ENCODE assay signal across 8 cellular contexts in genomic region chr18:62586148-62586774, GRCh38.
A peak's percentile ranks its signal among the peaks of the same experiment; 100 is the strongest.
DNase-seq lines count a peak whose midpoint lies in the region; ATAC-seq and TF ChIP-seq lines count a peak whose summit lies in the region.

No MANE protein-coding gene starts in this region.

- H3K9me3 Mint-ChIP-seq in activated naive CD8-positive, alpha-beta T cell treated with anti-CD3 and anti-CD28 coated beads, Interleukin-2, amount 10 ng/mL, durations not matched to agents 7 days and 5 days = no peaks in the 10 kb centered on the region

- H3K4me1 ChIP-seq in DND-41 (ENCODE audit: insufficient read depth, low read length) = peaks cover 18% of the 10 kb centered on the region
- no peaks in the 10 kb centered on the region for H3K4me1 ChIP-seq in cardiac muscle cell (ENCODE audit: low read depth)
- peaks cover 16% of the 10 kb centered on the region for H3K4me1 ChIP-seq in psoas muscle

- intact Hi-C loops in psoas muscle (cut with DNase I) = loop anchor here (2.0 to 10.0 kb wide), 5 partner anchors 126 to 401 kb away; partner anchors contain the start of genes PIGN (in 1 of the 2), RELCH (in 1 of the 2) and TNFRSF11A (in 1 of the 2)

- H3K4me3 Mint-ChIP-seq in activated naive CD8-positive, alpha-beta T cell treated with anti-CD3 and anti-CD28 coated beads, Interleukin-2, amount 10 ng/mL, durations not matched to agents 7 days and 5 days = peak overlapping the region; percentile 54

- H3K4me2 ChIP-seq in DND-41 (ENCODE audit: insufficient read depth, low read length) = no peak overlapping the region

- H3K79me2 ChIP-seq in DND-41 (ENCODE audit: insufficient read depth, low read length) = no peaks in the 10 kb centered on the region

- H2AFZ ChIP-seq in DND-41 (ENCODE audit: low read depth, low read length) = no peak overlapping the region

- H3K9ac ChIP-seq in DND-41 (ENCODE audit: low read depth, low read length) = no peak overlapping the region

- peak overlapping the region; percentile 77 for H3K27ac Mint-ChIP-seq in activated naive CD8-positive, alpha-beta T cell treated with anti-CD3 and anti-CD28 coated beads, Interleukin-2, amount 10 ng/mL, durations not matched to agents 7 days and 5 days

- H3K36me3 ChIP-seq in DND-41 (ENCODE audit: insufficient read depth, low read length) (no peaks in the 10 kb centered on the region), cardiac muscle cell (no peaks in the 10 kb centered on the region), psoas muscle (ENCODE audit: insufficient read depth in 1 of 2, low read depth in 1 of 2) (peaks cover 0 to 19% of the 10 kb centered on the region in 2 donors)

- WGBS in psoas muscle, 3 donors = 17 to 28% (median 25%) methylated on average over 14 of the region's 14 CpGs

- ATAC-seq in DND-41 (ENCODE audit: insufficient read depth, low read depth) (no peak), GM21717 (IDR thresholded peaks at IDR 0.05; ENCODE audit: unreplicated experiment) (peak; percentile 67), SK-N-SH treated with all-trans-retinoic acid at 6 μM for 48 hours (peak; percentile 89), psoas muscle (peak; percentile 55 to 79 (median 76)), HG02938 (IDR thresholded peaks at IDR 0.05; ENCODE audit: unreplicated experiment) (no peak)
- peak; percentile 37 for ATAC-seq in activated naive CD8-positive, alpha-beta T cell treated with anti-CD3 and anti-CD28 coated beads, Interleukin-2, amount 10 ng/mL, durations not matched to agents 7 days and 5 days (ENCODE audit: low read depth)

- H3K36me3 Mint-ChIP-seq in activated naive CD8-positive, alpha-beta T cell treated with anti-CD3 and anti-CD28 coated beads, Interleukin-2, amount 10 ng/mL, durations not matched to agents 7 days and 5 days = peaks cover 17% of the 10 kb centered on the region

- POLR2A ChIA-PET in activated naive CD8-positive, alpha-beta T cell treated with anti-CD3 and anti-CD28 coated beads, Interleukin-2, amount 10 ng/mL, durations not matched to agents 7 days and 5 days (lab: Charles Lee) = interaction anchor here (1.4 to 1.5 kb wide), 2 partner anchors 62 to 129 kb away, joined by 3 to 5 read pairs; partner anchors contain the start of gene PHLPP1

- H3K27me3 ChIP-seq in DND-41 (ENCODE audit: insufficient read depth, low read length, poor library complexity) (no peaks in the 10 kb centered on the region), cardiac muscle cell (no peaks in the 10 kb centered on the region), psoas muscle (ENCODE audit: insufficient read depth in 3 of 3, low read length in 2 of 3) (no peaks in the 10 kb centered on the region)

- H3K27ac ChIP-seq in DND-41 (ENCODE audit: low read length) (no peak overlapping the region), cardiac muscle cell (no peak overlapping the region), psoas muscle (no peak overlapping the region)

- H3K27me3 Mint-ChIP-seq in activated naive CD8-positive, alpha-beta T cell treated with anti-CD3 and anti-CD28 coated beads, Interleukin-2, amount 10 ng/mL, durations not matched to agents 7 days and 5 days = no peaks in the 10 kb centered on the region

- DNase-seq in DND-41 = peak; percentile 23
- DNase-seq in LNCaP clone FGC (ENCODE audit: low read depth) = peak; percentile 10
- DNase-seq in activated naive CD8-positive, alpha-beta T cell treated with anti-CD3 and anti-CD28 coated beads, Interleukin-2, amount 10 ng/mL, durations not matched to agents 7 days and 5 days = peak; percentile 62
- DNase-seq in cardiac muscle cell (ENCODE audit: low read depth in 1 of 2, low spot score in 1 of 2) = peak; percentile 79 to 85
- DNase-seq in psoas muscle = peak; percentile 73 to 86

- H3K4me3 ChIP-seq in DND-41 (ENCODE audit: low read depth in 1 of 2, low read length in 2 of 2) (no peak overlapping the region), LNCaP clone FGC (ENCODE audit: low read depth, low read length) (no peak overlapping the region), cardiac muscle cell (no peak overlapping the region), psoas muscle (no peak overlapping the region)

- no peaks in the 10 kb centered on the region for H4K20me1 ChIP-seq in DND-41 (ENCODE audit: insufficient read depth, low read length)

- TF ChIP-seq CTCF in DND-41 (IDR thresholded peaks at IDR 0.05; ENCODE audit: borderline replicate concordance, extremely low read depth, low read length, poor library complexity, severe bottlenecking) = peak; percentile 66
- peak; percentile 96 for TF ChIP-seq CTCF in LNCaP clone FGC (IDR thresholded peaks at IDR 0.05; ENCODE audit: control insufficient read depth, extremely low read depth, insufficient read depth)
- TF ChIP-seq CTCF in cardiac muscle cell (IDR thresholded peaks at IDR 0.05; ENCODE audit: low read depth, low read length) = peak; percentile 96
- TF ChIP-seq CTCF in psoas muscle (IDR thresholded peaks at IDR 0.05) = peak; percentile 83

- H3K4me1 Mint-ChIP-seq in activated naive CD8-positive, alpha-beta T cell treated with anti-CD3 and anti-CD28 coated beads, Interleukin-2, amount 10 ng/mL, durations not matched to agents 7 days and 5 days = peaks cover 34% of the 10 kb centered on the region

- H3K9me3 ChIP-seq in DND-41 (ENCODE audit: insufficient read depth, low read length, severe bottlenecking) (no peaks in the 10 kb centered on the region), cardiac muscle cell (ENCODE audit: low read depth) (no peaks in the 10 kb centered on the region), psoas muscle (no peaks in the 10 kb centered on the region)

TF ChIP-seq in SK-N-SH treated with all-trans-retinoic acid at 6 μM for 48 hours, 23 proteins besides CTCF, POLR2A, EP300 and RAD21:
- no peak for TF ChIP-seq GLIS3 (CRISPR knock-in tag; IDR thresholded peaks at IDR 0.05)
- TF ChIP-seq ZFP3 (CRISPR knock-in tag; IDR thresholded peaks at IDR 0.05) = no peak
- no peak for TF ChIP-seq ZNF70 (CRISPR knock-in tag; IDR thresholded peaks at IDR 0.05)
- TF ChIP-seq CSDC2 (CRISPR knock-in tag; IDR thresholded peaks at IDR 0.05) = no peak
- TF ChIP-seq RARB (CRISPR knock-in tag; IDR thresholded peaks at IDR 0.05) = no peak
- TF ChIP-seq POU6F1 (CRISPR knock-in tag; IDR thresholded peaks at IDR 0.05; ENCODE audit: borderline replicate concordance, low read depth) = no peak
- no peak for TF ChIP-seq TSHZ2 (CRISPR knock-in tag; IDR thresholded peaks at IDR 0.05)
- no peak for TF ChIP-seq CSRNP3 (CRISPR knock-in tag; IDR thresholded peaks at IDR 0.05)
- TF ChIP-seq TOX (CRISPR knock-in tag; IDR thresholded peaks at IDR 0.05; ENCODE audit: borderline replicate concordance) = no peak
- no peak for TF ChIP-seq ISL1 (CRISPR knock-in tag; IDR thresholded peaks at IDR 0.05)
- TF ChIP-seq TCF4 (CRISPR knock-in tag; IDR thresholded peaks at IDR 0.05; ENCODE audit: borderline replicate concordance) = no peak
- TF ChIP-seq ZNF565 (CRISPR knock-in tag; conservative IDR thresholded peaks at IDR 0.05; ENCODE audit: low read depth) = no peak

Comparison
In these comparisons a context has a peak if more than half of its experiments do, and no peak if none do; other contexts are left out.
1. ATAC-seq: peak in GM21717 (single experiment), SK-N-SH treated with all-trans-retinoic acid at 6 μM for 48 hours (single experiment), activated naive CD8-positive, alpha-beta T cell treated with anti-CD3 and anti-CD28 coated beads, Interleukin-2, amount 10 ng/mL, durations not matched to agents 7 days and 5 days (single experiment) and psoas muscle (4 of 4); none in DND-41 (single experiment) and HG02938 (single experiment).
2. DNase-seq: peak in every context shown above with its lines; median percentile 82 in cardiac muscle cell; 80 in psoas muscle; 62 in activated naive CD8-positive, alpha-beta T cell treated with anti-CD3 and anti-CD28 coated beads, Interleukin-2, amount 10 ng/mL, durations not matched to agents 7 days and 5 days; 23 in DND-41; 10 in LNCaP clone FGC.
3. Peak in every context shown above with its lines, with median percentiles within 50 percentile points of each other: CTCF ChIP-seq.